ENCODE assay signal across 11 cellular contexts in the genomic region with DNA sequence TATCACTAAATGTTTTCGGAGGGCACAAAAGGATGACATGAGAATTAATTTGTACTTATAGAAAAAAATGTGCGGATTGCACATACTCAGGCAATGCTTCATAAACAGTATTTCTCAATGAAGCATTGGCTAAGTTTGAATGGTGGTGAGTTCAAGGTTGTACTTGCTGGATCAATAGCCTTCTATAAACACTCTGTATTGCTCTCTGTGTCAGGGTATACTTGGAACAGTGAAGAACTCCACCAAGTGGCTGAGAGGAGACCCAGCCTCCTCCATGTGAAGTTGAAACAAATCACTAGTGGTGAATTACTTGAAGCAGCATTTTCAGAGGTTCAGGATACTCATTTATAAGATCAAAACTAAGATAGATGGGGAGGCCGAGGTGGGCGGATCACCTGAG.
DNase-seq lines count a peak whose midpoint lies in the region; ATAC-seq and TF ChIP-seq lines count a peak whose summit lies in the region.
"Had no signal": no experiment of that assay in that cellular context is flagged by ENCODE, and none has a peak within 500 bp of the region (broad histone marks: within the 10 kb centered on the region; RNA-seq: fewer than 3 reads in every experiment).

No MANE protein-coding gene starts in this region.

- POLR2A ChIA-PET in HEK293 (lab: Yijun Ruan, JAX) (no interaction called here), RWPE1 (lab: Yijun Ruan, JAX; ENCODE audit: low non-redundant PET) (no interaction called here)

- TF ChIP-seq CTCF in BE2C (IDR thresholded peaks at IDR 0.05; ENCODE audit: low read depth, low read length) (peak; percentile 51), HEK293 (tag by site-specific recombination; IDR thresholded peaks at IDR 0.05) (no peak), RWPE1 (conservative IDR thresholded peaks at IDR 0.05; ENCODE audit: low read depth) (no peak)

- H3K9me3 ChIP-seq in BE2C (no peaks in the 10 kb centered on the region), HEK293 (ENCODE audit: control insufficient read depth, insufficient read depth, low read depth, low read length) (no peaks in the 10 kb centered on the region)

- H3K36me3 ChIP-seq in BE2C (no peaks in the 10 kb centered on the region), HEK293 (ENCODE audit: control insufficient read depth in 2 of 2, insufficient read depth in 1 of 2, low read length in 2 of 2) (no peaks in the 10 kb centered on the region)

- no peak for ATAC-seq in GM19023 (IDR thresholded peaks at IDR 0.05; ENCODE audit: unreplicated experiment)
- ATAC-seq: esophagus mucosa had no signal

- DNase-seq in BE2C (peak; percentile 8), RWPE1 (ENCODE audit: low spot score) (peak; percentile 1), iPS DF 19.7 (ENCODE audit: low read depth, low spot score) (peak; percentile 15), NCI-H2171 (lab: John Stamatoyannopoulos, UW) (no peak), NCI-H526 treated with DMSO at 0.1 percent for 48 hours (lab: John Stamatoyannopoulos, UW) (no peak)
- DNase-seq in stimulated activated CD4-positive, alpha-beta T cell treated with anti-CD3 and anti-CD28 coated beads, Interleukin-2, amount 100 ng/mL, for 48 hours: no peak
- DNase-seq: activated CD4-positive, alpha-beta T cell treated with anti-CD3 and anti-CD28 coated beads, Interleukin-2, amount 50 U/mL, for 1 hour; GDM1 had no signal

- H3K4me3 ChIP-seq in BE2C (ENCODE audit: low read depth, low read length): no peak overlapping the region
- no peak overlapping the region for H3K4me3 ChIP-seq in HEK293 (ENCODE audit: low read depth, low read length)

- H3K4me1 ChIP-seq in BE2C: no peaks in the 10 kb centered on the region
- H3K4me1 ChIP-seq in HEK293 (ENCODE audit: control insufficient read depth, insufficient read depth, low read length): no peaks in the 10 kb centered on the region

- H3K27ac ChIP-seq in HEK293 (ENCODE audit: extremely low read depth, low read depth, low read length) (no peak overlapping the region), RWPE1 (no peak overlapping the region)

- CTCF ChIA-PET in HEK293 (lab: Yijun Ruan, JAX) (interaction anchor here (0.6 kb wide), 1 partner anchor 99 kb away, joined by 3 read pairs; no protein-coding TSS in a partner anchor), RWPE1 (lab: Yijun Ruan, JAX) (no interaction called here)

- no peaks in the 10 kb centered on the region for H3K27me3 ChIP-seq in BE2C

TF ChIP-seq in HEK293, 187 proteins besides CTCF, POLR2A, EP300 and RAD21:
- TF ChIP-seq ZNF677 (tag by site-specific recombination; IDR thresholded peaks at IDR 0.05) (no peak), ZNF654 (tag by site-specific recombination; IDR thresholded peaks at IDR 0.05; ENCODE audit: low read depth) (0 out of 2 replicates have a peak, but pooled peaks have one; percentile 12)

Comparison
In these comparisons a context has a peak if more than half of its experiments do, and no peak if none do; other contexts are left out.
1. DNase-seq: peak in BE2C (single experiment), RWPE1 (single experiment) and iPS DF 19.7 (single experiment); none in stimulated activated CD4-positive, alpha-beta T cell treated with anti-CD3 and anti-CD28 coated beads, Interleukin-2, amount 100 ng/mL, for 48 hours (0 of 2), NCI-H2171 (single experiment) and NCI-H526 treated with DMSO at 0.1 percent for 48 hours (single experiment).